9 cellular contexts compared by ENCODE assay signal in genomic region chr5:138282918-138283742, GRCh38. TPM values are rescaled to one million over a fixed set of nuclear protein-coding genes. Genes with fewer than 3 reads are reported as not detected.
DNase-seq lines count a peak whose midpoint lies in the region; ATAC-seq, FAIRE-seq and TF ChIP-seq lines count a peak whose summit lies in the region.
"Had no signal": no experiment of that assay in that cellular context is flagged by ENCODE, and none has a peak within 500 bp of the region (broad histone marks: within the 10 kb centered on the region; RNA-seq: fewer than 3 reads in every experiment).

No MANE protein-coding gene starts in this region.

- no peaks in the 10 kb centered on the region for H3K9me3 Mint-ChIP-seq in brain

- H3K36me3 Mint-ChIP-seq in brain, result no peaks in the 10 kb centered on the region

- DNase-seq in A172 (ENCODE audit: low spot score), result peak; percentile 54
- DNase-seq in GM04503 (ENCODE audit: low read depth), result peak; percentile 17
- DNase-seq in NCI-H226, result peak; percentile 51
- peak; percentile 56 for DNase-seq in kidney glomerular epithelial cell (lab: John Stamatoyannopoulos, UW)
- DNase-seq in activated CD8-positive, alpha-beta memory T cell treated with anti-CD3 and anti-CD28 coated beads, Interleukin-2, amount 50 U/mL, for 48 hours, result no peak
- DNase-seq in H54 (ENCODE audit: insufficient read length, low spot score), result no peak

- H3K4me3 Mint-ChIP-seq in brain, result no peak overlapping the region

- peak; percentile 71 to 73 for TF ChIP-seq CTCF in brain (conservative IDR thresholded peaks at IDR 0.05)

- H3K4me1 Mint-ChIP-seq in brain, result no peaks in the 10 kb centered on the region

- H3K27me3 Mint-ChIP-seq in brain, result no peaks in the 10 kb centered on the region

- no peak for ATAC-seq in HG02759 (IDR thresholded peaks at IDR 0.05; ENCODE audit: unreplicated experiment)

- no peak for TF ChIP-seq POLR2A in H54 (IDR thresholded peaks at IDR 0.05; ENCODE audit: low read depth, low read length)

- H3K27ac Mint-ChIP-seq in brain, result peak overlapping the region in 2 of 5 experiments; percentile 66 to 76

- FAIRE-seq in H54 (lab: Jason Lieb, UNC), result no peak

RNA-seq across cellular contexts. Expression of gene GFRA3, which starts 8.7 kb away (rescaled TPM):
- total RNA-seq in A172 (2014; rRNA removed; shearing (Covaris generic)), result not detected in 2 replicates
- 2.0 TPM for polyA plus RNA-seq in brain (ENCODE audit: insufficient read depth, low read depth, low replicate concordance)

RNA-seq across cellular contexts. Expression of gene CDC25C, which starts 48.5 kb away (rescaled TPM):
- total RNA-seq in A172 (2014; rRNA removed; shearing (Covaris generic)), result 24.8 and 25.4 TPM in 2 replicates
- polyA plus RNA-seq in brain (ENCODE audit: insufficient read depth, low read depth, low replicate concordance), result 13.2 TPM
- total RNA-seq: thoracic aorta had no signal

RNA-seq across cellular contexts. Expression of gene FAM53C, which starts 54.9 kb away (rescaled TPM):
- 25.4 and 30.7 TPM in 2 replicates for total RNA-seq in A172 (2014; rRNA removed; shearing (Covaris generic))
- polyA plus RNA-seq in brain (ENCODE audit: insufficient read depth, low read depth, low replicate concordance), result 20.9 TPM

Comparison
In these comparisons a context has a peak if more than half of its experiments do, and no peak if none do; other contexts are left out.
1. DNase-seq: peak in A172 (single experiment), GM04503 (single experiment), NCI-H226 (single experiment) and kidney glomerular epithelial cell (single experiment); none in activated CD8-positive, alpha-beta memory T cell treated with anti-CD3 and anti-CD28 coated beads, Interleukin-2, amount 50 U/mL, for 48 hours (single experiment) and H54 (single experiment).